Comparison of ENCODE assay signal across 9 cellular contexts in the genomic region with DNA sequence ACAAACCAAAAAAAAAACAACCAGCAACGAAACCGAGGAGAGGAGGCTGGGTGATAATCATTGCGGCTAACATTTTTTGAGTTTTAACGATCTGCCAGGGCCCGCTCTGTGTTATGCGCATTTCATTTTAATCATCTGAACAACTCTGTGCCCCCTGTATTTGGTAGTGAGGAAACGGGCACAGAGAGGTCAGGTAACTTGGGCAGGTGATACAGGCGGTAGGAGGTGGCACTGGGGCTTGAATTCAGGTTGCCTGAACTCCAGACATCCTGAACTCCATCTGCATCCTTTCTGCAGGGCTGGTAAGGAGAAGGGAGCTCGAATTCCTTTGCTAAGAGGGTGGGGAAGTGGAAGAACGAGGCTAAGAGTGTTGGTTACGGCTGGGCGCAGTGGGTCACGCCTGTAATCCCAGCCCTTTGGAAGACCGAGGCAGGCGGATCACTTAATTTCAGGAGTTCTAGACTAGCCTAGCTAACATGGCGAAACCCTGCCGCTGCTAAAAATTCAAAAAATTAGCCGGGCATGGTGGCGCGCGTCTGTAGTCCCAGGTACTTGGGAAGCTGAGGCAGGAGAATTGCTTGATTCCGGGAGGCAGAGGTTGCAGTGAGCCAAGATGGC. TPM values are rescaled to one million over a fixed set of nuclear protein-coding genes. Genes with fewer than 3 reads are reported as not detected.
DNase-seq lines count a peak whose midpoint lies in the region; ATAC-seq and TF ChIP-seq lines count a peak whose summit lies in the region.
"Had no signal": no experiment of that assay in that cellular context is flagged by ENCODE, and none has a peak within 500 bp of the region (broad histone marks: within the 10 kb centered on the region; RNA-seq: fewer than 3 reads in every experiment).

No MANE protein-coding gene starts in this region.

- TF ChIP-seq POLR2A in gastroesophageal sphincter (IDR thresholded peaks at IDR 0.05): no peak

- DNase-seq in NCI-H1694 treated with DMSO at 0.1 percent for 48 hours (lab: John Stamatoyannopoulos, UW) (peak; percentile 94), NCI-H1694 (lab: John Stamatoyannopoulos, UW) (no peak), SJSA1 (ENCODE audit: low read depth in 1 of 2, low spot score in 2 of 2) (no peak), NCI-H2029 treated with DMSO at 0.1 percent for 48 hours (lab: John Stamatoyannopoulos, UW) (no peak)

- no peak for ATAC-seq in gastroesophageal sphincter
- no peak for ATAC-seq in HG03460 (IDR thresholded peaks at IDR 0.05; ENCODE audit: unreplicated experiment)
- ATAC-seq in HG02973 (IDR thresholded peaks at IDR 0.05; ENCODE audit: unreplicated experiment): no peak

- H3K9me3 ChIP-seq in SJSA1 (replicated peaks): no peaks in the 10 kb centered on the region
- no peaks in the 10 kb centered on the region for H3K9me3 ChIP-seq in gastroesophageal sphincter
- no peaks in the 10 kb centered on the region for H3K9me3 ChIP-seq in skeletal muscle satellite cell (replicated peaks; ENCODE audit: low read length)

- peak overlapping the region; percentile 86 for H3K4me2 ChIP-seq in skeletal muscle satellite cell (ENCODE audit: low read length)

- WGBS in gastroesophageal sphincter (ENCODE audit: low coverage in 1 of 2), 2 donors: 77 to 92% methylated on average over 15 to 18 of the region's 22 CpGs

- TF ChIP-seq CTCF in gastroesophageal sphincter (IDR thresholded peaks at IDR 0.05): no peak

- H3K4me1 ChIP-seq in SJSA1 (replicated peaks): peaks cover 4% of the 10 kb centered on the region; the same call in 1 of the 2 replicates
- peaks cover 0 to 34% (median 0%) of the 10 kb centered on the region in 3 donors for H3K4me1 ChIP-seq in gastroesophageal sphincter
- peaks cover 10% of the 10 kb centered on the region for H3K4me1 ChIP-seq in skeletal muscle satellite cell (ENCODE audit: control insufficient read depth, insufficient read depth, low read length)

- H3K4me3 ChIP-seq in SJSA1 (peak overlapping the region; percentile 61), gastroesophageal sphincter (peak overlapping the region; percentile 69 to 84), skeletal muscle satellite cell (ENCODE audit: low read length) (peak overlapping the region; percentile 95)

- H3K27me3 ChIP-seq in SJSA1 (replicated peaks) (no peaks in the 10 kb centered on the region), gastroesophageal sphincter (no peaks in the 10 kb centered on the region), skeletal muscle satellite cell (ENCODE audit: control insufficient read depth, insufficient read depth, low read length) (no peaks in the 10 kb centered on the region)

- H3K27ac ChIP-seq in SJSA1 (no peak overlapping the region), gastroesophageal sphincter (peak overlapping the region in 2 of 4 donors; percentile 85)

- H3K9ac ChIP-seq in skeletal muscle satellite cell (ENCODE audit: low read depth, low read length): peak overlapping the region; percentile 87

- TF ChIP-seq EP300 in gastroesophageal sphincter (IDR thresholded peaks at IDR 0.05): no peak

- H3K36me3 ChIP-seq in SJSA1 (peaks cover 4% of the 10 kb centered on the region), gastroesophageal sphincter (peaks cover 0 to 25% of the 10 kb centered on the region in 2 donors), skeletal muscle satellite cell (ENCODE audit: insufficient read depth, low read length) (peaks cover 5% of the 10 kb centered on the region)

RNA-seq across cellular contexts. Expression of a gene that starts 1.1 kb away (rescaled TPM):
- 17.4 and 37.6 TPM in 2 replicates for total RNA-seq in SJSA1 (2014; rRNA removed; shearing (Covaris generic))
- 10 to 100 TPM; 27.0 to 48.0 (median 30.1) TPM for total RNA-seq in gastroesophageal sphincter
- 9.8 and 13.2 TPM in 2 replicates for total RNA-seq in skeletal muscle satellite cell (2012; rRNA removed)

RNA-seq across cellular contexts. Expression of a gene that starts 6.6 kb away (rescaled TPM):
- total RNA-seq in SJSA1 (2014; rRNA removed; shearing (Covaris generic)): not detected in 2 replicates
- total RNA-seq in gastroesophageal sphincter: not detected
- total RNA-seq in skeletal muscle satellite cell (2012; rRNA removed): not detected in 2 replicates
- total RNA-seq: lung had no signal

RNA-seq across cellular contexts. Expression of a gene that starts 58.4 kb away (rescaled TPM):
- 4.6 and 6.8 TPM in 2 replicates for total RNA-seq in SJSA1 (2014; rRNA removed; shearing (Covaris generic))
- 10 to 100 TPM; 18.6 to 35.1 (median 28.5) TPM for total RNA-seq in gastroesophageal sphincter
- total RNA-seq in skeletal muscle satellite cell (2012; rRNA removed): 9.2 and 9.9 TPM in 2 replicates

RNA-seq across cellular contexts. Expression of a gene that starts 58.6 kb away (rescaled TPM):
- total RNA-seq in SJSA1 (2014; rRNA removed; shearing (Covaris generic)): 2.1 and 2.9 TPM in 2 replicates
- 1 to 10 TPM; 1.4 to 2.8 (median 2.2) TPM for total RNA-seq in gastroesophageal sphincter
- total RNA-seq in skeletal muscle satellite cell (2012; rRNA removed): 2.0 and 2.2 TPM in 2 replicates
